1 cellular context compared by ENCODE assay signal in the genomic region with DNA sequence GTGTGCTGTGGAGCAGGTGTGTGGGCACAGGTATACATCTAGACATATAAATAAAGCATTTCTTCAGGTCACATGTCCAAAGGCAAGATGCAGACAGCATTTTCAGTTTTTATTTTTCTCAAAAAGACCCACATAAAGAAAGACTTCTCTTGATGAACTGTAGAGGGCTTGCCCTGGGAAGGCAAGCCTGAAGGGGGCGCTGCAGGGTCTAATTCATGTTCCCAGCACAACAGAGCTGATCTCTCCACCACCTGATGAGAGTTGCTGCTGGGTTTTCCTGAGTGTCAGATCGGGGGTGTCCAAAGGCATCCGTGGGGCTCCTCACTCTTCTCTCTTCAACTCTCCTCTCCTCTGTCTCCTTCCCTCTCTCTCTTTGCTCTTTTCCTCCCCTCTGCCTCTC.
TF ChIP-seq lines count a peak whose summit lies in the region.

No MANE protein-coding gene starts in this region.

TF ChIP-seq in H1, 55 proteins besides CTCF, POLR2A, EP300 and RAD21:
- TF ChIP-seq, protein P1, sequence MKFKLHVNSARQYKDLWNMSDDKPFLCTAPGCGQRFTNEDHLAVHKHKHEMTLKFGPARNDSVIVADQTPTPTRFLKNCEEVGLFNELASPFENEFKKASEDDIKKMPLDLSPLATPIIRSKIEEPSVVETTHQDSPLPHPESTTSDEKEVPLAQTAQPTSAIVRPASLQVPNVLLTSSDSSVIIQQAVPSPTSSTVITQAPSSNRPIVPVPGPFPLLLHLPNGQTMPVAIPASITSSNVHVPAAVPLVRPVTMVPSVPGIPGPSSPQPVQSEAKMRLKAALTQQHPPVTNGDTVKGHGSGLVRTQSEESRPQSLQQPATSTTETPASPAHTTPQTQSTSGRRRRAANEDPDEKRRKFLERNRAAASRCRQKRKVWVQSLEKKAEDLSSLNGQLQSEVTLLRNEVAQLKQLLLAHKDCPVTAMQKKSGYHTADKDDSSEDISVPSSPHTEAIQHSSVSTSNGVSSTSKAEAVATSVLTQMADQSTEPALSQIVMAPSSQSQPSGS (IDR thresholded peaks at IDR 0.05; ENCODE audit: low read length): no peak
- TF ChIP-seq FOSL1 (IDR thresholded peaks at IDR 0.05; ENCODE audit: insufficient read depth, low read depth, low read length) (no peak), JUND (IDR thresholded peaks at IDR 0.05; ENCODE audit: low read length) (no peak), NANOG (IDR thresholded peaks at IDR 0.05; ENCODE audit: insufficient read depth, low read depth, low read length, poor library complexity, severe bottlenecking) (no peak), MAFK (IDR thresholded peaks at IDR 0.05; ENCODE audit: low read depth, low read length) (no peak)
TF ChIP-seq in H1: peak in this region for 0.
